22 cellular contexts compared by ENCODE assay signal in genomic region chr4:169987327-169988228, GRCh38.
"Had no signal": no experiment of that assay in that cellular context is flagged by ENCODE, and none has a peak within 500 bp of the region (broad histone marks: within the 10 kb centered on the region; RNA-seq: fewer than 3 reads in every experiment).

No MANE protein-coding gene starts in this region.

- H3K36me3 ChIP-seq: cardiac muscle cell, left lung, sigmoid colon, upper lobe of left lung had no signal

- H3K36me3 Mint-ChIP-seq: activated naive CD4-positive, alpha-beta T cell treated with anti-CD3 and anti-CD28 coated beads, Interleukin-2, amount 10 ng/mL, durations not matched to agents 7 days and 5 days; immature natural killer cell; stimulated activated naive B cell treated with anti-CD40 and anti-IgM and Interleukin-4, amounts not matched to agents 10 μg/mL and 1 μg/mL and 100 μg/mL, for 72 hours had no signal

- FAIRE-seq: TTC549 had no signal

- H3K27ac Mint-ChIP-seq: activated naive CD4-positive, alpha-beta T cell treated with anti-CD3 and anti-CD28 coated beads, Interleukin-2, amount 10 ng/mL, durations not matched to agents 7 days and 5 days; activated T-cell treated with anti-CD3 and anti-CD28 coated beads, Interleukin-2, amount 50 U/mL, for 24 hours; immature natural killer cell; naive thymus-derived CD4-positive, alpha-beta T cell; stimulated activated naive B cell treated with anti-CD40 and anti-IgM and Interleukin-4, amounts not matched to agents 10 μg/mL and 1 μg/mL and 100 μg/mL, for 72 hours had no signal

- ATAC-seq: body of pancreas; left lung; naive thymus-derived CD4-positive, alpha-beta T cell; stimulated activated naive B cell treated with anti-CD40 and anti-IgM and Interleukin-4, amounts not matched to agents 10 μg/mL and 1 μg/mL and 100 μg/mL, for 72 hours had no signal

- H3K27ac ChIP-seq: body of pancreas, cardiac muscle cell, left lung, sigmoid colon, upper lobe of left lung, WERI-Rb-1 had no signal

- H3K4me2 ChIP-seq: smooth muscle cell had no signal

- H3K27me3 Mint-ChIP-seq: activated naive CD4-positive, alpha-beta T cell treated with anti-CD3 and anti-CD28 coated beads, Interleukin-2, amount 10 ng/mL, durations not matched to agents 7 days and 5 days had no signal

- DNase-seq: activated CD4-positive, alpha-beta T cell treated with anti-CD3 and anti-CD28 coated beads for 1 hour; activated CD8-positive, alpha-beta memory T cell treated with anti-CD3 and anti-CD28 coated beads for 24 hours; activated CD8-positive, alpha-beta memory T cell treated with anti-CD3 and anti-CD28 coated beads, Interleukin-2, amount 50 U/mL, for 4 hours; activated effector memory CD4-positive, alpha-beta T cell treated with Interleukin-2 at 50 U/mL for 16 hours; activated naive CD4-positive, alpha-beta T cell treated with anti-CD3 and anti-CD28 coated beads, Interleukin-2, amount 10 ng/mL, durations not matched to agents 7 days and 5 days; activated T-cell treated with anti-CD3 and anti-CD28 coated beads, Interleukin-2, amount 50 U/mL, for 24 hours; body of pancreas; cortex of kidney; immature natural killer cell; left lung; naive thymus-derived CD4-positive, alpha-beta T cell; occipital lobe; posterior cingulate gyrus; sigmoid colon; stimulated activated CD4-positive, alpha-beta T cell treated with anti-CD3 and anti-CD28 coated beads, Interleukin-15, amount 100 ng/mL, for 24 hours; stimulated activated naive B cell treated with anti-CD40 and anti-IgM and Interleukin-4, amounts not matched to agents 10 μg/mL and 1 μg/mL and 100 μg/mL, for 72 hours; upper lobe of left lung; WERI-Rb-1 had no signal

- H3K27me3 ChIP-seq: body of pancreas, cardiac muscle cell, left lung, sigmoid colon, upper lobe of left lung had no signal

- H3K4me3 ChIP-seq: body of pancreas, cardiac muscle cell, left lung, sigmoid colon, smooth muscle cell, upper lobe of left lung had no signal

- H3K9me3 Mint-ChIP-seq: activated naive CD4-positive, alpha-beta T cell treated with anti-CD3 and anti-CD28 coated beads, Interleukin-2, amount 10 ng/mL, durations not matched to agents 7 days and 5 days; activated T-cell treated with anti-CD3 and anti-CD28 coated beads, Interleukin-2, amount 50 U/mL, for 24 hours; immature natural killer cell; neural crest cell; stimulated activated naive B cell treated with anti-CD40 and anti-IgM and Interleukin-4, amounts not matched to agents 10 μg/mL and 1 μg/mL and 100 μg/mL, for 72 hours had no signal

- H3K4me1 ChIP-seq: body of pancreas, left lung, sigmoid colon, upper lobe of left lung had no signal

- H3K4me1 Mint-ChIP-seq: activated naive CD4-positive, alpha-beta T cell treated with anti-CD3 and anti-CD28 coated beads, Interleukin-2, amount 10 ng/mL, durations not matched to agents 7 days and 5 days; immature natural killer cell; neural crest cell; stimulated activated naive B cell treated with anti-CD40 and anti-IgM and Interleukin-4, amounts not matched to agents 10 μg/mL and 1 μg/mL and 100 μg/mL, for 72 hours had no signal

- H3K9me3 ChIP-seq: body of pancreas, left lung, sigmoid colon, upper lobe of left lung had no signal

- H3K4me3 Mint-ChIP-seq: activated naive CD4-positive, alpha-beta T cell treated with anti-CD3 and anti-CD28 coated beads, Interleukin-2, amount 10 ng/mL, durations not matched to agents 7 days and 5 days; activated T-cell treated with anti-CD3 and anti-CD28 coated beads, Interleukin-2, amount 50 U/mL, for 24 hours; immature natural killer cell; neural crest cell; stimulated activated naive B cell treated with anti-CD40 and anti-IgM and Interleukin-4, amounts not matched to agents 10 μg/mL and 1 μg/mL and 100 μg/mL, for 72 hours had no signal
